In genomic region chr9:131405858-131406566, GRCh38 we compare ENCODE assay signal across 9 cellular contexts. TPM values are rescaled to one million over a fixed set of nuclear protein-coding genes. Genes with fewer than 3 reads are reported as not detected.
DNase-seq lines count a peak whose midpoint lies in the region; ATAC-seq, FAIRE-seq and TF ChIP-seq lines count a peak whose summit lies in the region.
"Had no signal": no experiment of that assay in that cellular context is flagged by ENCODE, and none has a peak within 500 bp of the region (broad histone marks: within the 10 kb centered on the region; RNA-seq: fewer than 3 reads in every experiment).

No MANE protein-coding gene starts in this region.

- peaks cover 26% of the 10 kb centered on the region for H3K36me3 Mint-ChIP-seq in T-helper 1 cell treated with Interleukin-12 subunit alpha and Interleukin-12 subunit beta and Interleukin-4 antibody, amounts not matched to agents 30 μg/mL and 1 μg/mL, for 36 hours (ENCODE audit: low read depth)

- H3K27ac Mint-ChIP-seq in T-helper 1 cell treated with Interleukin-12 subunit alpha and Interleukin-12 subunit beta and Interleukin-4 antibody, amounts not matched to agents 30 μg/mL and 1 μg/mL, for 36 hours: peak overlapping the region; percentile 74

- TF ChIP-seq CTCF in astrocyte of the cerebellum (IDR thresholded peaks at IDR 0.05; ENCODE audit: low read depth, low read length, missing control alignments) (no peak), HepG2 (CRISPR knock-in tag; IDR thresholded peaks at IDR 0.05) (no peak), thoracic aorta (IDR thresholded peaks at IDR 0.05) (no peak)

- peaks cover 93% of the 10 kb centered on the region for H4K20me1 ChIP-seq in HepG2 (ENCODE audit: insufficient read depth, low read length)

- H3K4me2 ChIP-seq in HepG2 (ENCODE audit: low read depth, low read length): peak overlapping the region; percentile 60

- no peak overlapping the region for H3K9ac ChIP-seq in HepG2 (ENCODE audit: insufficient read depth, low read depth, low read length)

- peaks cover 100% of the 10 kb centered on the region for H3K4me1 ChIP-seq in HepG2 (ENCODE audit: insufficient read depth, low read length)
- peaks cover 79 to 99% of the 10 kb centered on the region in 2 donors for H3K4me1 ChIP-seq in thoracic aorta (ENCODE audit: control insufficient read depth in 1 of 2, low read depth in 2 of 2)

- TF ChIP-seq RAD21 in HepG2 (CRISPR knock-in tag; IDR thresholded peaks at IDR 0.05): no peak

- intact Hi-C loops in HepG2 (cut with micrococcal nuclease; ENCODE audit: unreplicated experiment): no loop called here

- FAIRE-seq in HepG2 (lab: Jason Lieb, UNC) (no peak), HTR-8/SVneo (lab: Jason Lieb, UNC) (no peak), frontal cortex (lab: Jason Lieb, UNC) (no peak)

- no peak for ATAC-seq in HepG2
- no peak for ATAC-seq in thoracic aorta (ENCODE audit: insufficient number of reproducible peaks, low FRiP score, low read depth)
- no peak for ATAC-seq in GM21528 (IDR thresholded peaks at IDR 0.05; ENCODE audit: low FRiP score, unreplicated experiment)

- no peaks in the 10 kb centered on the region for H3K9me3 ChIP-seq in HepG2 (ENCODE audit: low read length)
- no peaks in the 10 kb centered on the region for H3K9me3 ChIP-seq in thoracic aorta

- H3K4me3 ChIP-seq in astrocyte of the cerebellum (ENCODE audit: low read depth, low read length) (peak overlapping the region; percentile 14), HepG2 (replicated peaks in 1 of 3; ENCODE audit: insufficient read depth in 1 of 3, low read depth in 2 of 3, low read length in 3 of 3) (no peak overlapping the region), thoracic aorta (peak overlapping the region; percentile 42)

- H3K9me3 Mint-ChIP-seq in T-helper 1 cell treated with Interleukin-12 subunit alpha and Interleukin-12 subunit beta and Interleukin-4 antibody, amounts not matched to agents 30 μg/mL and 1 μg/mL, for 36 hours: no peaks in the 10 kb centered on the region

- in situ Hi-C loops in astrocyte of the cerebellum (cut with HindIII; ENCODE audit: low sequenced_read_pairs) (no loop called here), HepG2 (cut with HindIII; ENCODE audit: extremely low pct_ligation_motif_present, low pct_unique_long_range_greater_than_20kb) (no loop called here)

- peaks cover 98% of the 10 kb centered on the region for H3K79me2 ChIP-seq in HepG2 (ENCODE audit: insufficient read depth, low read length)

- H3K36me3 ChIP-seq in HepG2 (replicated peaks in 1 of 2; ENCODE audit: control insufficient read depth in 1 of 2, insufficient read depth in 2 of 2, low read length in 2 of 2) (0 out of 5 replicates have a peak, but pooled peaks cover 0 to 5% of the 10 kb centered on the region in 2 experiments), thoracic aorta (no peaks in the 10 kb centered on the region)

- POLR2A ChIA-PET in HepG2 (lab: Yijun Ruan, JAX): interaction anchor here (1.9 kb wide), 1 partner anchor 33 kb away, joined by 5 read pairs; no protein-coding TSS in a partner anchor

- H3K27me3 Mint-ChIP-seq in T-helper 1 cell treated with Interleukin-12 subunit alpha and Interleukin-12 subunit beta and Interleukin-4 antibody, amounts not matched to agents 30 μg/mL and 1 μg/mL, for 36 hours (ENCODE audit: low read depth): no peaks in the 10 kb centered on the region

- no peak overlapping the region for H2AFZ ChIP-seq in HepG2 (ENCODE audit: low read length)

- H3K27me3 ChIP-seq in HepG2 (ENCODE audit: control insufficient read depth in 1 of 2, insufficient read depth in 2 of 2, low read length in 2 of 2) (no peaks in the 10 kb centered on the region), thoracic aorta (replicated peaks; ENCODE audit: insufficient read depth) (no peaks in the 10 kb centered on the region)

- no peak for DNase-seq in T-helper 1 cell
- DNase-seq in astrocyte of the cerebellum (ENCODE audit: low read depth): no peak
- no peak for DNase-seq in HepG2 (ENCODE audit: low spot score)
- DNase-seq in thoracic aorta (ENCODE audit: low spot score): no peak
- DNase-seq in HTR-8/SVneo (ENCODE audit: insufficient read length, low spot score): no peak
- no peak for DNase-seq in frontal cortex (ENCODE audit: low spot score in 2 of 2)
- DNase-seq: DND-41 had no signal

- WGBS in HepG2 (ENCODE audit: low lambda C conversion rate): 78% methylated on average over 7 of the region's 9 CpGs

- H3K4me3 Mint-ChIP-seq in T-helper 1 cell treated with Interleukin-12 subunit alpha and Interleukin-12 subunit beta and Interleukin-4 antibody, amounts not matched to agents 30 μg/mL and 1 μg/mL, for 36 hours: peak overlapping the region; percentile 77

- TF ChIP-seq EP300 in HepG2 (IDR thresholded peaks at IDR 0.05; ENCODE audit: low read depth in 2 of 2, low read length in 2 of 2) (no peak), HepG2 (CRISPR knock-in tag; IDR thresholded peaks at IDR 0.05; ENCODE audit: borderline replicate concordance) (no peak)

- BruUV-seq in HepG2 (replicated peaks; lab: Mats Ljungman, UMichigan): no TSS peak

- H3K27ac ChIP-seq in HepG2 (ENCODE audit: extremely low read length, insufficient read depth, low read length) (no peak overlapping the region), thoracic aorta (peak overlapping the region in 1 of 2 donors; percentile 47)

- TF ChIP-seq POLR2A in HepG2 (IDR thresholded peaks at IDR 0.05; ENCODE audit: insufficient read depth in 1 of 2, low read depth in 2 of 2, low read length in 2 of 2): 0 out of 4 replicates have a peak, but pooled peaks of 1 of the 2 experiments have one; percentile 26

- H3K4me1 Mint-ChIP-seq in T-helper 1 cell treated with Interleukin-12 subunit alpha and Interleukin-12 subunit beta and Interleukin-4 antibody, amounts not matched to agents 30 μg/mL and 1 μg/mL, for 36 hours (ENCODE audit: low read depth): peaks cover 76% of the 10 kb centered on the region

- CTCF ChIA-PET in HepG2 (lab: Yijun Ruan, JAX; ENCODE audit: low intra/inter-chr PET ratio, low total read pairs): no interaction called here

TF ChIP-seq in HepG2, 621 proteins besides CTCF, POLR2A, EP300 and RAD21:
- TF ChIP-seq GPBP1L1 (CRISPR knock-in tag; IDR thresholded peaks at IDR 0.05) (no peak), RBM22 (optimal IDR thresholded peaks at IDR 0.05; ENCODE audit: low read length) (peak; percentile 35)

RNA-seq across cellular contexts. Expression of gene PRRC2B, which starts 12.1 kb away (rescaled TPM):
- total RNA-seq in HepG2 (2016; rRNA removed; fragmentation: Illumina TruSeq; extraction: Trizol) (37.4 TPM in 2 replicates), thoracic aorta (100 to 1,000 TPM; 162 to 198 TPM), frontal cortex (117 TPM)
- 20.7 and 24.3 TPM in 2 replicates for total RNA-seq in HepG2 (2016; cell fraction: cytosol; rRNA removed; fragmentation: Illumina TruSeq; extraction: Trizol; ENCODE audit: low read depth)
- total RNA-seq in HepG2 (2016; cell fraction: insoluble cytoplasmic fraction; rRNA removed; fragmentation: Illumina TruSeq; extraction: Trizol): 27.7 and 37.0 TPM in 2 replicates
- total RNA-seq in HepG2 (2016; cell fraction: membrane; rRNA removed; fragmentation: Illumina TruSeq; extraction: Trizol): 20.9 TPM in 2 replicates
- total RNA-seq in HepG2 (2016; cell fraction: nucleus; rRNA removed; fragmentation: Illumina TruSeq; extraction: Trizol): 41.7 and 49.5 TPM in 2 replicates
- polyA plus RNA-seq in HepG2 (2011; rRNA removed): 18.9 and 20.8 TPM in 2 replicates
- polyA plus RNA-seq in HepG2 (2011; cell fraction: cytosol; rRNA removed): 11.9 and 12.5 TPM in 2 replicates
- polyA plus RNA-seq in HepG2 (2011; cell fraction: nucleus; rRNA removed): 87.0 and 122 TPM in 2 replicates
- polyA plus RNA-seq in HepG2 (2012): 55.6 and 57.4 TPM in 2 replicates
- polyA plus RNA-seq in HepG2 (2016; cell fraction: cytosol; fragmentation: Illumina TruSeq; extraction: Trizol; ENCODE audit: low read depth): 4.0 TPM in 2 replicates
- 25.0 and 33.7 TPM in 2 replicates for polyA plus RNA-seq in HepG2 (2016; cell fraction: insoluble cytoplasmic fraction; fragmentation: Illumina TruSeq; extraction: Trizol; ENCODE audit: low read depth)
- 8.5 and 10.2 TPM in 2 replicates for polyA plus RNA-seq in HepG2 (2016; cell fraction: membrane; fragmentation: Illumina TruSeq; extraction: Trizol; ENCODE audit: low read depth)
- 100 and 106 TPM in 2 replicates for polyA plus RNA-seq in HepG2 (2016; cell fraction: nucleus; fragmentation: Illumina TruSeq; extraction: Trizol; ENCODE audit: insufficient read depth, low read depth)
- 72.0 and 116 TPM in 2 replicates for polyA minus RNA-seq in HepG2 (2011; rRNA and poly(A)+ RNA removed; ENCODE audit: low replicate concordance)
- polyA minus RNA-seq in HepG2 (2011; cell fraction: cytosol; rRNA and poly(A)+ RNA removed): 23.3 and 31.5 TPM in 2 replicates
- polyA minus RNA-seq in HepG2 (2011; cell fraction: nucleus; rRNA and poly(A)+ RNA removed): 52.6 and 56.1 TPM in 2 replicates

Comparison
In these comparisons a context has a peak if more than half of its experiments do, and no peak if none do; other contexts are left out.
1. H3K4me3 ChIP-seq: peak in astrocyte of the cerebellum (single experiment) and thoracic aorta (single experiment); none in HepG2 (0 of 3).